In the genomic region with DNA sequence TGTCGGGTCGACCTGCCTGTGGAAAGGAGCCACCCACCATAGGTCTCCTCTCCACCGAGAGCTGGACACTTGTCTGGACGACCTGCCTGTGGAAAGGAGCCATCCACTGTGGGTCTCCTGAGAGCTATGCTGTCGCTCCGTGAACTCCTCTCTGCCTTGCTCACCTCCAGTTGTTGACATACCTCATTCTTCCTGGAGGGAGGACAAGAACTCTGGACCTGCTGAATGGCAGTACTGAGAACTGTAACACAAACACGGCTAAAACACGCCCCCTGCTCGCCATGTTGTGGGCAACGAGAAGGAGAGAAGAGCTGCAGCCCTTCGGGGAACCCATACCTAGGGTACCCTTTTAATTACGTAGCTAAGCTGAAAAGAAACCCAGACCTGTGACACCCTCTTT, we compare ENCODE assay signal across 18 cellular contexts.
DNase-seq lines count a peak whose midpoint lies in the region; ATAC-seq and TF ChIP-seq lines count a peak whose summit lies in the region.
"Had no signal": no experiment of that assay in that cellular context is flagged by ENCODE, and none has a peak within 500 bp of the region (broad histone marks: within the 10 kb centered on the region; RNA-seq: fewer than 3 reads in every experiment).

No MANE protein-coding gene starts in this region.

- no peak overlapping the region for H2BK12ac ChIP-seq in H9 (ENCODE audit: insufficient read length, low read depth, low read length)

- no peak overlapping the region for H3K4ac ChIP-seq in H9 (ENCODE audit: low read depth, low read length)

- no peak overlapping the region for H4K5ac ChIP-seq in H9 (ENCODE audit: insufficient read length, low read depth, low read length)

- intact Hi-C loops in CD4-positive, alpha-beta T cell (cut with DNase I, micrococcal nuclease): no loop called here
- intact Hi-C loops in left colon (cut with DNase I, micrococcal nuclease): no loop called here

- peak overlapping the region; percentile 12 for H3K18ac ChIP-seq in H9 (ENCODE audit: insufficient read length, low read depth, low read length)

- peaks cover 74% of the 10 kb centered on the region for H3K4me1 Mint-ChIP-seq in CD4-positive, alpha-beta T cell (ENCODE audit: low read depth)
- H3K4me1 Mint-ChIP-seq in H9: peaks cover 22% of the 10 kb centered on the region in 2 experiments
- H3K4me1 Mint-ChIP-seq in effector memory CD8-positive, alpha-beta T cell (ENCODE audit: low read depth in 2 of 2): peaks cover 34 to 55% of the 10 kb centered on the region in 2 donors

- no peak for TF ChIP-seq POLR2A in suprapubic skin (IDR thresholded peaks at IDR 0.05)

- no peaks in the 10 kb centered on the region for H3K27me3 Mint-ChIP-seq in CD4-positive, alpha-beta T cell
- no peaks in the 10 kb centered on the region for H3K27me3 Mint-ChIP-seq in H9 (ENCODE audit: low read depth)
- H3K27me3 Mint-ChIP-seq in effector memory CD8-positive, alpha-beta T cell: no peaks in the 10 kb centered on the region

- H3K27ac ChIP-seq in CD4-positive, alpha-beta T cell (ENCODE audit: low read depth, low read length): no peak overlapping the region
- no peak overlapping the region for H3K27ac ChIP-seq in H9 (ENCODE audit: insufficient read length, low read depth, low read length)
- no peak overlapping the region for H3K27ac ChIP-seq in suprapubic skin
- H3K27ac ChIP-seq: BLaER1 treated with 17β-estradiol and CSF1 and Interleukin-3, amounts not matched to agents 10 nM and 100 nM had no signal

- H3K14ac ChIP-seq in H9 (ENCODE audit: insufficient read depth, low read length): 0 out of 2 replicates have a peak overlapping the region, but pooled peaks have one; percentile 10

- no peaks in the 10 kb centered on the region; the same call in 1 of the 2 replicates for H3K79me2 ChIP-seq in H9 (ENCODE audit: insufficient read depth, low read length)

- no peaks in the 10 kb centered on the region for H3K27me3 ChIP-seq in CD4-positive, alpha-beta T cell (ENCODE audit: control insufficient read depth, insufficient read depth, low read length)
- no peaks in the 10 kb centered on the region for H3K27me3 ChIP-seq in H9 (ENCODE audit: insufficient read depth, low read length)
- H3K27me3 ChIP-seq in suprapubic skin: no peaks in the 10 kb centered on the region
- H3K27me3 ChIP-seq in BE2C: no peaks in the 10 kb centered on the region
- H3K27me3 ChIP-seq: BLaER1 treated with 17β-estradiol and CSF1 and Interleukin-3, amounts not matched to agents 10 nM and 100 nM had no signal

- no peak overlapping the region for H2BK20ac ChIP-seq in H9 (ENCODE audit: low read depth, low read length, poor library complexity, severe bottlenecking)

- no peaks in the 10 kb centered on the region for H4K20me1 ChIP-seq in H9 (ENCODE audit: control insufficient read depth, insufficient read depth, insufficient read length)
- H4K20me1 ChIP-seq: BLaER1 treated with 17β-estradiol and CSF1 and Interleukin-3, amounts not matched to agents 10 nM and 100 nM had no signal

- POLR2A ChIA-PET in CD4-positive, alpha-beta T cell (lab: Charles Lee): no interaction called here

- TF ChIP-seq CTCF in CD4-positive, alpha-beta T cell (IDR thresholded peaks at IDR 0.05): no peak
- TF ChIP-seq CTCF in H9 (conservative IDR thresholded peaks at IDR 0.05): no peak
- TF ChIP-seq CTCF in suprapubic skin (IDR thresholded peaks at IDR 0.05): no peak
- no peak for TF ChIP-seq CTCF in BE2C (IDR thresholded peaks at IDR 0.05; ENCODE audit: low read depth, low read length)

- CTCF ChIA-PET in CD4-positive, alpha-beta T cell (lab: Charles Lee): no interaction called here

- H2BK120ac ChIP-seq in H9 (ENCODE audit: low read depth, low read length, poor library complexity, severe bottlenecking): no peak overlapping the region

- H3K36me3 ChIP-seq in suprapubic skin (no peaks in the 10 kb centered on the region), BE2C (no peaks in the 10 kb centered on the region)

- no peak overlapping the region for H2AK5ac ChIP-seq in H9 (ENCODE audit: insufficient read length, low read length)

- WGBS in H9 (ENCODE audit: extremely low coverage, insufficient read length, low lambda C conversion rate): no CpG with 5 or more reads among the region's 12 CpGs
- WGBS in suprapubic skin: 84% methylated on average over 8 of the region's 12 CpGs

- no peak overlapping the region for H2BK5ac ChIP-seq in H9 (ENCODE audit: insufficient read length, low read length)

- no peak overlapping the region for H3K23ac ChIP-seq in H9 (ENCODE audit: insufficient read length, low read depth, low read length)

- H2BK15ac ChIP-seq in H9 (ENCODE audit: low read depth, low read length): no peak overlapping the region

- H3K9ac ChIP-seq in H9 (ENCODE audit: extremely low read depth, insufficient read length, low read length): no peak overlapping the region
- H3K9ac ChIP-seq: BLaER1 treated with 17β-estradiol and CSF1 and Interleukin-3, amounts not matched to agents 10 nM and 100 nM had no signal

- H3K56ac ChIP-seq in H9 (ENCODE audit: insufficient read length, low read depth, low read length): no peak overlapping the region

- peak overlapping the region; percentile 31 for H3K27ac Mint-ChIP-seq in CD4-positive, alpha-beta T cell
- H3K27ac Mint-ChIP-seq in H9: peak overlapping the region; percentile 23 to 86 (median 71); a peak in 5 of 7 replicates
- peak overlapping the region; percentile 66 to 68 for H3K27ac Mint-ChIP-seq in effector memory CD8-positive, alpha-beta T cell

- no peaks in the 10 kb centered on the region for H3K23me2 ChIP-seq in H9 (ENCODE audit: insufficient read length, low read depth, low read length, poor library complexity, severe bottlenecking)

- no peak for DNase-seq in CD4-positive, alpha-beta T cell
- DNase-seq in H9 (no peak), left colon (peak in 1 of 2 donors; percentile 37), hippocampal formation (lab: John Stamatoyannopoulos, UW) (no peak), suprapubic skin (ENCODE audit: low spot score in 2 of 2) (no peak), BE2C (no peak), NCI-H146 (lab: John Stamatoyannopoulos, UW) (no peak)
- DNase-seq in effector memory CD8-positive, alpha-beta T cell: no peak
- DNase-seq: HCEC 1CT; NCI-H1092 treated with DMSO at 0.1 percent for 48 hours; NCI-H2171 treated with DMSO at 0.1 percent for 48 hours; NCI-H446 treated with DMSO at 0.1 percent for 48 hours; NCI-H69; NK-92 treated with Interleukin-12 subunit alpha and Interleukin-12 subunit beta, amount 100 ng/mL, for 24 hours; OCI-M1; SIG-M5 had no signal

- TF ChIP-seq EP300 in suprapubic skin (IDR thresholded peaks at IDR 0.05): no peak

- ATAC-seq in CD4-positive, alpha-beta T cell (ENCODE audit: poor library complexity): no peak
- no peak for ATAC-seq in effector memory CD8-positive, alpha-beta T cell (replicated peaks)
- peak; percentile 86 for ATAC-seq in left colon
- ATAC-seq: SK-N-SH treated with all-trans-retinoic acid at 6 μM for 48 hours had no signal

- H3K36me3 Mint-ChIP-seq in CD4-positive, alpha-beta T cell (ENCODE audit: low read depth): peaks cover 22% of the 10 kb centered on the region
- peaks cover 12 to 28% (median 15%) of the 10 kb centered on the region in 3 experiments for H3K36me3 Mint-ChIP-seq in H9 (ENCODE audit: insufficient read depth in 1 of 3, low read depth in 3 of 3)
- no peaks in the 10 kb centered on the region for H3K36me3 Mint-ChIP-seq in effector memory CD8-positive, alpha-beta T cell (ENCODE audit: insufficient read depth)

- H3K79me1 ChIP-seq in H9 (ENCODE audit: insufficient read depth, low read depth, low read length, poor library complexity, severe bottlenecking): no peaks in the 10 kb centered on the region

- H3K4me1 ChIP-seq in H9 (ENCODE audit: insufficient read depth, low read length): no peaks in the 10 kb centered on the region; the same call in 1 of the 2 replicates
- H3K4me1 ChIP-seq in suprapubic skin: peaks cover 13% of the 10 kb centered on the region
- H3K4me1 ChIP-seq in BE2C: no peaks in the 10 kb centered on the region

- no peak overlapping the region for H3K4me2 ChIP-seq in H9 (ENCODE audit: insufficient read depth, insufficient read length, low read length)
- H3K4me2 ChIP-seq: BLaER1 treated with 17β-estradiol and CSF1 and Interleukin-3, amounts not matched to agents 10 nM and 100 nM had no signal

- H2AFZ ChIP-seq in H9 (ENCODE audit: low read length): no peak overlapping the region

- no peak overlapping the region for H4K91ac ChIP-seq in H9 (ENCODE audit: insufficient read length, low read depth, low read length)

- H3K4me3 Mint-ChIP-seq in CD4-positive, alpha-beta T cell: no peak overlapping the region
- H3K4me3 Mint-ChIP-seq in H9: no peak overlapping the region
- no peak overlapping the region for H3K4me3 Mint-ChIP-seq in effector memory CD8-positive, alpha-beta T cell

- no peak overlapping the region for H3T11ph ChIP-seq in H9 (ENCODE audit: low read length)

- no peaks in the 10 kb centered on the region for H3K9me3 Mint-ChIP-seq in CD4-positive, alpha-beta T cell
- H3K9me3 Mint-ChIP-seq in H9: peaks cover 2 to 12% of the 10 kb centered on the region in 2 experiments; a peak in 4 of 5 replicates
- H3K9me3 Mint-ChIP-seq in effector memory CD8-positive, alpha-beta T cell: no peaks in the 10 kb centered on the region

- H3K4me3 ChIP-seq in suprapubic skin: no peak overlapping the region
- no peak overlapping the region for H3K4me3 ChIP-seq in BE2C (ENCODE audit: low read depth, low read length)
- H3K4me3 ChIP-seq: BLaER1 treated with 17β-estradiol and CSF1 and Interleukin-3, amounts not matched to agents 10 nM and 100 nM had no signal

- no peaks in the 10 kb centered on the region for H3K9me3 ChIP-seq in CD4-positive, alpha-beta T cell (ENCODE audit: control insufficient read depth, low read length)
- no peaks in the 10 kb centered on the region for H3K9me3 ChIP-seq in H9 (ENCODE audit: control insufficient read depth, low read depth, low read length)
- H3K9me3 ChIP-seq in suprapubic skin: no peaks in the 10 kb centered on the region
- H3K9me3 ChIP-seq in BE2C: no peaks in the 10 kb centered on the region

- peak overlapping the region; percentile 77 for H4K8ac ChIP-seq in H9 (replicated peaks; ENCODE audit: insufficient read length, low read depth, low read length)
